ENCODE assay signal across 15 cellular contexts in the genomic region with DNA sequence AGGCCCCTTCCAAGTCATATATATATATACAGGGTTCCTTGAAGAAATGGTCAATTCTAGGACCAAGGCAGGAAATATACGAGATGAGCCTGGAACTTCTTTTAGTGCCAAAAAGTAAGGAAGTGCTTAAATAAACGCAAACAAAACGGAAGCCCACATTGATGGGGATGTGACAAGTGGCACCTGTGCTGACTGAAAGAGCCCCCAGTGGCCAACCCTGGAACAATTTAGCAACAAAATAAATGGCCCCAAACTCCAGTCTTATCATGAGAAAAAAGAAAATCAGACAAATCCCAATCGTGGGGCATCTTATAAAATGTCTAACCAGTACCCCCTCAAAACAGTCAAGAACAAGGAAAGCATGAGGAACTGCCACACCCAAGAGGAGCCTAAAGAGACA. TPM values are rescaled to one million over a fixed set of nuclear protein-coding genes. Genes with fewer than 3 reads are reported as not detected.
DNase-seq lines count a peak whose midpoint lies in the region; ATAC-seq, FAIRE-seq and TF ChIP-seq lines count a peak whose summit lies in the region.
"Had no signal": no experiment of that assay in that cellular context is flagged by ENCODE, and none has a peak within 500 bp of the region (broad histone marks: within the 10 kb centered on the region; RNA-seq: fewer than 3 reads in every experiment).

No MANE protein-coding gene starts in this region.

- peak; percentile 30 to 59 (median 58) for TF ChIP-seq CTCF in GM12878 (IDR thresholded peaks at IDR 0.05 in 2 of 3, conservative IDR thresholded peaks at IDR 0.05 in 1 of 3; ENCODE audit: control insufficient read depth in 2 of 3, extremely low read depth in 1 of 3, insufficient read depth in 1 of 3, low read depth in 3 of 3, low read length in 3 of 3)
- TF ChIP-seq CTCF in progenitor cell of endocrine pancreas (IDR thresholded peaks at IDR 0.05; ENCODE audit: unreplicated experiment), result peak; percentile 38

- H3K4me2 ChIP-seq in GM12878 (ENCODE audit: control insufficient read depth, insufficient read depth), result no peak overlapping the region

- POLR2A ChIA-PET in GM12878 (lab: Charles Lee), result no interaction called here

- H3K4me1 ChIP-seq in GM12878 (ENCODE audit: control insufficient read depth, insufficient read depth, low read length), result no peaks in the 10 kb centered on the region

- TF ChIP-seq POLR2A in GM12878 (IDR thresholded peaks at IDR 0.05; ENCODE audit: low read depth, low read length), result no peak

- no peak for TF ChIP-seq EP300 in GM12878 (IDR thresholded peaks at IDR 0.05; ENCODE audit: borderline replicate concordance in 1 of 2, control insufficient read depth in 1 of 2, low read depth in 2 of 2, low read length in 2 of 2)

- in situ Hi-C loops in KBM-7 (cut with MboI; ENCODE audit: low pct_unique_long_range_greater_than_20kb, low sequenced_read_pairs), result no loop called here
- in situ Hi-C loops in GM12878 (cut with MboI), result no loop called here

- no TSS peak for BruUV-seq in GM12878 (replicated peaks; lab: Mats Ljungman, UMichigan)

- H2AFZ ChIP-seq in GM12878 (ENCODE audit: control insufficient read depth, low read depth, low read length), result no peak overlapping the region

- H3K27ac ChIP-seq in GM12878 (ENCODE audit: control insufficient read depth, insufficient read depth), result no peak overlapping the region
- H3K27ac ChIP-seq: sigmoid colon had no signal

- peak; percentile 14 for DNase-seq in activated CD4-positive, alpha-beta T cell treated with anti-CD3 and anti-CD28 coated beads for 48 hours
- DNase-seq in activated CD4-positive, alpha-beta T cell treated with anti-CD3 and anti-CD28 coated beads for 1 hour, result no peak
- DNase-seq in KBM-7, result peak; percentile 4
- DNase-seq in GM12878 (ENCODE audit: low read depth, low spot score), result no peak
- DNase-seq in progenitor cell of endocrine pancreas (ENCODE audit: low spot score, unreplicated experiment), result no peak
- no peak for DNase-seq in activated T-cell treated with anti-CD3 and anti-CD28 coated beads, Interleukin-2, amount 50 U/mL, for 48 hours
- DNase-seq: activated naive CD4-positive, alpha-beta T cell treated with anti-CD3 and anti-CD28 coated beads, Interleukin-2, amount 50 U/mL, for 16 hours; NCI-H1417 treated with DMSO at 0.1 percent for 48 hours; sigmoid colon; stimulated activated CD4-positive, alpha-beta T cell treated with anti-CD3 and anti-CD28 coated beads, Interleukin-4, amount 100 ng/mL, for 24 hours; T-cell had no signal

- H3K4me1 Mint-ChIP-seq in progenitor cell of endocrine pancreas (ENCODE audit: low read depth), result peaks cover 4% of the 10 kb centered on the region
- H3K4me1 Mint-ChIP-seq: T-cell had no signal

- no peaks in the 10 kb centered on the region for H3K36me3 ChIP-seq in GM12878 (ENCODE audit: control insufficient read depth in 2 of 2, insufficient read depth in 2 of 2, low read length in 1 of 2)

- H3K9ac ChIP-seq in GM12878 (ENCODE audit: control insufficient read depth, insufficient read depth, low read length), result no peak overlapping the region

- no peak for FAIRE-seq in GM12878 (lab: Jason Lieb, UNC)

- no peak overlapping the region for H3K27ac Mint-ChIP-seq in progenitor cell of endocrine pancreas
- H3K27ac Mint-ChIP-seq: T-cell had no signal

- ATAC-seq in GM12878 (peak; percentile 64; the same call in 2 of the 3 replicates), HG02763 (IDR thresholded peaks at IDR 0.05; ENCODE audit: unreplicated experiment) (no peak), HG03460 (IDR thresholded peaks at IDR 0.05; ENCODE audit: unreplicated experiment) (no peak)
- ATAC-seq: Panc1, T-cell had no signal

- TF ChIP-seq RAD21 in GM12878 (IDR thresholded peaks at IDR 0.05; ENCODE audit: insufficient read depth, low read depth, low read length), result peak; percentile 35

- no peaks in the 10 kb centered on the region for H3K36me3 Mint-ChIP-seq in progenitor cell of endocrine pancreas (ENCODE audit: insufficient read depth)
- H3K36me3 Mint-ChIP-seq: T-cell had no signal

- no peaks in the 10 kb centered on the region for H3K9me3 ChIP-seq in GM12878 (replicated peaks; ENCODE audit: control insufficient read depth, insufficient read depth, low read length)
- H3K9me3 ChIP-seq: sigmoid colon had no signal

- 0% methylated on average over 4 of the region's 4 CpGs for WGBS in GM12878 (ENCODE audit: insufficient coverage, insufficient replicate concordance, low lambda C conversion rate, missing lambda C conversion rate)

- H3K27me3 Mint-ChIP-seq in progenitor cell of endocrine pancreas, result peaks cover 22% of the 10 kb centered on the region

- SMC1A ChIA-PET in GM12878 (lab: Charles Lee; ENCODE audit: uncharacterized antibody, unreplicated experiment), result no interaction called here

- no peaks in the 10 kb centered on the region for H4K20me1 ChIP-seq in GM12878 (ENCODE audit: control insufficient read depth, insufficient read depth)

- H3K27me3 ChIP-seq in GM12878 (replicated peaks in 1 of 2; ENCODE audit: control insufficient read depth in 2 of 2, insufficient read depth in 2 of 2, low read length in 1 of 2), result no peaks in the 10 kb centered on the region; a peak in 1 of 4 replicates
- H3K27me3 ChIP-seq: sigmoid colon had no signal

- H3K4me3 ChIP-seq in GM12878, result no peak overlapping the region
- H3K4me3 ChIP-seq: lung, sigmoid colon had no signal

- H3K4me3 Mint-ChIP-seq in progenitor cell of endocrine pancreas (ENCODE audit: low read depth), result no peak overlapping the region
- H3K4me3 Mint-ChIP-seq: T-cell had no signal

- H3K79me2 ChIP-seq in GM12878 (ENCODE audit: control insufficient read depth, insufficient read depth, low read length), result no peaks in the 10 kb centered on the region

- intact Hi-C loops in GM12878 (cut with micrococcal nuclease; ENCODE audit: unreplicated experiment), result no loop called here

- CTCF ChIA-PET in GM12878 (lab: Yijun Ruan, JAX), result no interaction called here

- no peaks in the 10 kb centered on the region for H3K9me3 Mint-ChIP-seq in progenitor cell of endocrine pancreas (ENCODE audit: low read depth)
- H3K9me3 Mint-ChIP-seq: T-cell had no signal

- RAD21 ChIA-PET in GM12878 (lab: Charles Lee; ENCODE audit: unreplicated experiment), result interaction anchor here (1.1 kb wide), 1 partner anchor 14 kb away, joined by 3 read pairs; no protein-coding TSS in a partner anchor

RNA-seq across cellular contexts. Expression of a gene that starts 17.7 kb away (rescaled TPM):
- not detected in 2 replicates for total RNA-seq in GM12878 (2013; cell fraction: nucleolus; rRNA removed)
- total RNA-seq in GM12878 (2014; rRNA removed) (0.17 TPM in 1 of 2 replicates, not detected in the other), GM12878 (2014; rRNA removed; fragmentation: Illumina TruSeq; extraction: Trizol) (not detected in 2 replicates), GM12878 (2021) (not detected in 2 replicates), progenitor cell of endocrine pancreas (not detected in 2 replicates)
- not detected for polyA plus RNA-seq in GM12878 (2011; ENCODE audit: low read depth)
- polyA plus RNA-seq in GM12878 (2011; rRNA removed) (0.10 TPM in 1 of 2 replicates, not detected in the other), GM12878 (2014; fragmentation: Illumina TruSeq; extraction: Trizol) (0.19 TPM in 1 of 2 replicates, not detected in the other), GM12878 (2014; fragmentation: Nextera tagmentation; extraction: Ambion mirVana) (not detected), GM12878 (2014; rRNA removed) (not detected in 2 replicates), GM12878 (2016; fragmentation: Nextera tagmentation; extraction: Ambion mirVana) (not detected)
- 0.36 and 0.38 TPM in 2 replicates for polyA plus RNA-seq in GM12878 (2011; cell fraction: cytosol; rRNA removed)
- 0.28 TPM in 1 of 2 replicates, not detected in the other for polyA plus RNA-seq in GM12878 (2011; cell fraction: nucleus; rRNA removed)
- 0.10 TPM in 1 of 2 replicates, not detected in the other for polyA plus RNA-seq in GM12878 (2012)
- not detected in 2 replicates for polyA minus RNA-seq in GM12878 (2011; rRNA and poly(A)+ RNA removed)
- polyA minus RNA-seq in GM12878 (2011; cell fraction: cytosol; rRNA and poly(A)+ RNA removed), result not detected in 2 replicates
- polyA minus RNA-seq in GM12878 (2011; cell fraction: nucleus; rRNA and poly(A)+ RNA removed), result not detected in 2 replicates
- total RNA-seq: T-cell had no signal

RNA-seq across cellular contexts. Expression of a gene that starts 31.7 kb away (rescaled TPM):
- 0.17 and 0.34 TPM in 2 replicates for total RNA-seq in GM12878 (2013; cell fraction: nucleolus; rRNA removed)
- total RNA-seq in GM12878 (2014; rRNA removed) (0.06 and 0.11 TPM in 2 replicates), GM12878 (2014; rRNA removed; fragmentation: Illumina TruSeq; extraction: Trizol) (0.14 and 0.22 TPM in 2 replicates), GM12878 (2021) (0.13 and 0.27 TPM in 2 replicates), progenitor cell of endocrine pancreas (not detected in 2 replicates)
- not detected for polyA plus RNA-seq in GM12878 (2011; ENCODE audit: low read depth)
- polyA plus RNA-seq in GM12878 (2011; rRNA removed) (0.13 and 0.19 TPM in 2 replicates), GM12878 (2014; fragmentation: Illumina TruSeq; extraction: Trizol) (0.34 TPM in 1 of 2 replicates, not detected in the other), GM12878 (2014; fragmentation: Nextera tagmentation; extraction: Ambion mirVana) (under 1 TPM; 0.06 to 0.07 TPM), GM12878 (2014; rRNA removed) (0.38 TPM in 2 replicates), GM12878 (2016; fragmentation: Nextera tagmentation; extraction: Ambion mirVana) (not detected)
- polyA plus RNA-seq in GM12878 (2011; cell fraction: cytosol; rRNA removed), result 0.15 and 0.21 TPM in 2 replicates
- 0.04 and 0.10 TPM in 2 replicates for polyA plus RNA-seq in GM12878 (2011; cell fraction: nucleus; rRNA removed)
- polyA plus RNA-seq in GM12878 (2012), result 0.07 TPM in 1 of 2 replicates, not detected in the other
- polyA minus RNA-seq in GM12878 (2011; rRNA and poly(A)+ RNA removed), result 0.10 TPM in 1 of 2 replicates, not detected in the other
- not detected in 2 replicates for polyA minus RNA-seq in GM12878 (2011; cell fraction: cytosol; rRNA and poly(A)+ RNA removed)
- 0.19 TPM in 1 of 2 replicates, not detected in the other for polyA minus RNA-seq in GM12878 (2011; cell fraction: nucleus; rRNA and poly(A)+ RNA removed)
- total RNA-seq: T-cell had no signal

RNA-seq across cellular contexts. Expression of a gene that starts 51.5 kb away (rescaled TPM):
- not detected in 2 replicates for total RNA-seq in GM12878 (2013; cell fraction: nucleolus; rRNA removed)
- total RNA-seq in GM12878 (2014; rRNA removed) (not detected in 2 replicates), GM12878 (2014; rRNA removed; fragmentation: Illumina TruSeq; extraction: Trizol) (not detected in 2 replicates), GM12878 (2021) (not detected in 2 replicates), progenitor cell of endocrine pancreas (not detected in 2 replicates)
- polyA plus RNA-seq in GM12878 (2011; ENCODE audit: low read depth), result not detected
- polyA plus RNA-seq in GM12878 (2011; rRNA removed) (not detected in 2 replicates), GM12878 (2014; fragmentation: Illumina TruSeq; extraction: Trizol) (0.03 TPM in 1 of 2 replicates, not detected in the other), GM12878 (2014; fragmentation: Nextera tagmentation; extraction: Ambion mirVana) (not detected), GM12878 (2014; rRNA removed) (0.09 TPM in 1 of 2 replicates, not detected in the other), GM12878 (2016; fragmentation: Nextera tagmentation; extraction: Ambion mirVana) (not detected)
- polyA plus RNA-seq in GM12878 (2011; cell fraction: cytosol; rRNA removed), result 0.01 and 0.02 TPM in 2 replicates
- 0.15 and 0.19 TPM in 2 replicates for polyA plus RNA-seq in GM12878 (2011; cell fraction: nucleus; rRNA removed)
- polyA plus RNA-seq in GM12878 (2012), result not detected in 2 replicates
- polyA minus RNA-seq in GM12878 (2011; rRNA and poly(A)+ RNA removed), result 0.05 TPM in 1 of 2 replicates, not detected in the other
- polyA minus RNA-seq in GM12878 (2011; cell fraction: cytosol; rRNA and poly(A)+ RNA removed), result not detected in 2 replicates
- not detected in 2 replicates for polyA minus RNA-seq in GM12878 (2011; cell fraction: nucleus; rRNA and poly(A)+ RNA removed)
- total RNA-seq: lung, sigmoid colon, T-cell had no signal
- polyA plus RNA-seq: lung had no signal

Comparison
In these comparisons a context has a peak if more than half of its experiments do, and no peak if none do; other contexts are left out.
1. DNase-seq: peak in activated CD4-positive, alpha-beta T cell treated with anti-CD3 and anti-CD28 coated beads for 48 hours (single experiment) and KBM-7 (single experiment); none in activated CD4-positive, alpha-beta T cell treated with anti-CD3 and anti-CD28 coated beads for 1 hour (single experiment), GM12878 (single experiment), progenitor cell of endocrine pancreas (single experiment) and activated T-cell treated with anti-CD3 and anti-CD28 coated beads, Interleukin-2, amount 50 U/mL, for 48 hours (0 of 2).